Comparison of ENCODE assay signal across 12 cellular contexts in the genomic region with DNA sequence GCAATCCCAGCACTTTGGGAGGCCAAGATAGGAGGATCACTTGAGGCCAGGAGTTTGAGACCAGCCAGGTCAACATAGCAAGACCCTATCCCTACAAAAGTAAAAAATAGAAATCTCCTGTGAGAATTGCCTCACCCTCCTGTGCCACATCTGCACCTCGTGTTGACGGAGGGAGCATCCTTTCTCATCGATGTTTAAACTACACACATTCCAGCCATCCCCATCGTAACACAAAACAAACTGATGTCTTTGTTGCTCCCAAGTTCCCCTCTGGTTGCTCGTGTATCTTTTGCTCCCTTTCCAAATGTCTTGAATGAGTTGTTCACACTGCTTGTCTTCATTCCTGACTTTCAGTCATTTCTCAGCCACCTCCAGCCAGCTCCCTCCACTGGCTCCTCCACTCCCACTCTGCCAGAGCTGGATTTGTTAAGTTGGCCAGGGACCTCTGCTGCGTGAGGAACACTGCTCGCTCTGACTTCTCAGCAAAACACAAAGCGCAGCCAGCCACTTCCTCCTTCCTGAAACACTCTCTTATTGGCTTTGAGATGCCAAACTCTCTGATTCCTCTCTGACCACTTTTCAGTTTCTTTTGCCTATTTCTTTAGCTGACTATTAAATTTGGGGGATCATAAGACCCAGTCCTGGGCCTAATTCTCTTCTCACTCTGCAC. TPM values are rescaled to one million over a fixed set of nuclear protein-coding genes. Genes with fewer than 3 reads are reported as not detected.
DNase-seq lines count a peak whose midpoint lies in the region; ATAC-seq and TF ChIP-seq lines count a peak whose summit lies in the region.
"Had no signal": no experiment of that assay in that cellular context is flagged by ENCODE, and none has a peak within 500 bp of the region (broad histone marks: within the 10 kb centered on the region; RNA-seq: fewer than 3 reads in every experiment).

No MANE protein-coding gene starts in this region.

- H3K4me1 Mint-ChIP-seq in stimulated activated naive CD8-positive, alpha-beta T cell treated with anti-CD3 and anti-CD28 coated beads, Interleukin-15, amount 100 ng/mL, for 72 hours, result peaks cover 22% of the 10 kb centered on the region
- peaks cover 8% of the 10 kb centered on the region for H3K4me1 Mint-ChIP-seq in activated T-helper 17 cell treated with anti-CD3 and anti-CD28 coated beads, Interleukin-2, amount 50 U/mL, for 72 hours

- H3K4me3 ChIP-seq in aorta (ENCODE audit: low read length in 2 of 2) (no peak overlapping the region), sigmoid colon (no peak overlapping the region)
- H3K4me3 ChIP-seq: mucosa of descending colon had no signal

- H3K27me3 ChIP-seq in aorta (ENCODE audit: control insufficient read depth in 1 of 2, insufficient read depth in 2 of 2, low read length in 1 of 2) (no peaks in the 10 kb centered on the region), sigmoid colon (no peaks in the 10 kb centered on the region)

- 14 to 35% methylated on average over 8 of the region's 8 CpGs for WGBS in aorta, 2 donors
- WGBS in sigmoid colon, 2 donors, result 57 to 84% methylated on average over 8 of the region's 8 CpGs

- H3K27ac Mint-ChIP-seq in stimulated activated naive CD8-positive, alpha-beta T cell treated with anti-CD3 and anti-CD28 coated beads, Interleukin-15, amount 100 ng/mL, for 72 hours, result peak overlapping the region; percentile 56 to 77
- peak overlapping the region; percentile 0 for H3K27ac Mint-ChIP-seq in activated T-helper 17 cell treated with anti-CD3 and anti-CD28 coated beads, Interleukin-2, amount 50 U/mL, for 72 hours

- no peak for TF ChIP-seq CTCF in sigmoid colon (IDR thresholded peaks at IDR 0.05)

- intact Hi-C loops in aorta (cut with DNase I), result loop anchor here in 1 of 2 donors (5.0 kb wide), 1 partner anchor 53 kb away; the partner anchor contains the start of gene ATP13A3
- intact Hi-C loops in sigmoid colon (cut with DNase I), result no loop called here

- H3K27ac ChIP-seq in aorta (ENCODE audit: low read depth in 1 of 2, low read length in 2 of 2) (peak overlapping the region; percentile 71 to 82), sigmoid colon (no peak overlapping the region)

- H3K9me3 Mint-ChIP-seq in stimulated activated naive CD8-positive, alpha-beta T cell treated with anti-CD3 and anti-CD28 coated beads, Interleukin-15, amount 100 ng/mL, for 72 hours, result peaks cover 0 to 1% of the 10 kb centered on the region in 2 donors
- no peaks in the 10 kb centered on the region for H3K9me3 Mint-ChIP-seq in activated T-helper 17 cell treated with anti-CD3 and anti-CD28 coated beads, Interleukin-2, amount 50 U/mL, for 72 hours

- no peaks in the 10 kb centered on the region for H3K27me3 Mint-ChIP-seq in stimulated activated naive CD8-positive, alpha-beta T cell treated with anti-CD3 and anti-CD28 coated beads, Interleukin-15, amount 100 ng/mL, for 72 hours
- no peaks in the 10 kb centered on the region for H3K27me3 Mint-ChIP-seq in activated T-helper 17 cell treated with anti-CD3 and anti-CD28 coated beads, Interleukin-2, amount 50 U/mL, for 72 hours
- H3K27me3 Mint-ChIP-seq: brain had no signal

- no peak for TF ChIP-seq EP300 in sigmoid colon (IDR thresholded peaks at IDR 0.05)

- no peaks in the 10 kb centered on the region for H3K36me3 Mint-ChIP-seq in activated T-helper 17 cell treated with anti-CD3 and anti-CD28 coated beads, Interleukin-2, amount 50 U/mL, for 72 hours (ENCODE audit: low read depth)
- H3K36me3 Mint-ChIP-seq: brain had no signal

- no peak overlapping the region for H3K4me3 Mint-ChIP-seq in stimulated activated naive CD8-positive, alpha-beta T cell treated with anti-CD3 and anti-CD28 coated beads, Interleukin-15, amount 100 ng/mL, for 72 hours
- H3K4me3 Mint-ChIP-seq in activated T-helper 17 cell treated with anti-CD3 and anti-CD28 coated beads, Interleukin-2, amount 50 U/mL, for 72 hours, result no peak overlapping the region
- H3K4me3 Mint-ChIP-seq: brain had no signal

- H3K9me3 ChIP-seq in aorta (ENCODE audit: control insufficient read depth, low read length) (no peaks in the 10 kb centered on the region), sigmoid colon (no peaks in the 10 kb centered on the region)
- H3K9me3 ChIP-seq: mucosa of descending colon had no signal

- no peaks in the 10 kb centered on the region for H3K36me3 ChIP-seq in aorta (ENCODE audit: control insufficient read depth in 1 of 2, insufficient read depth in 2 of 2, low read length in 1 of 2)
- no peaks in the 10 kb centered on the region for H3K36me3 ChIP-seq in sigmoid colon

- no peak for DNase-seq in stimulated activated naive CD8-positive, alpha-beta T cell treated with anti-CD3 and anti-CD28 coated beads, Interleukin-15, amount 100 ng/mL, for 72 hours
- no peak for DNase-seq in stimulated activated naive CD8-positive, alpha-beta T cell treated with anti-CD3 and anti-CD28 coated beads, Interleukin-15, Interleukin-2, amounts not matched to agents 100 U/mL and 50 U/mL, for 24 hours
- DNase-seq in lung microvascular endothelial cell (ENCODE audit: low read depth in 2 of 2) (peak; percentile 11 to 19), aorta (peak; percentile 76 to 85), SK-N-DZ (ENCODE audit: low spot score) (no peak), sigmoid colon (no peak)
- DNase-seq: activated CD4-positive, alpha-beta T cell treated with anti-CD3 and anti-CD28 coated beads for 48 hours; MM.1S had no signal

- no peak for TF ChIP-seq POLR2A in sigmoid colon (IDR thresholded peaks at IDR 0.05)

- H3K4me1 ChIP-seq in aorta (ENCODE audit: control insufficient read depth in 1 of 2, insufficient read depth in 2 of 2, low read length in 2 of 2), result peaks cover 0 to 3% of the 10 kb centered on the region in 2 donors
- peaks cover 0 to 14% (median 11%) of the 10 kb centered on the region in 4 donors for H3K4me1 ChIP-seq in sigmoid colon

- no peak for ATAC-seq in stimulated activated naive CD8-positive, alpha-beta T cell treated with anti-CD3 and anti-CD28 coated beads, Interleukin-15, amount 100 ng/mL, for 72 hours
- ATAC-seq in stimulated activated naive CD8-positive, alpha-beta T cell treated with anti-CD3 and anti-CD28 coated beads, Interleukin-15, Interleukin-2, amounts not matched to agents 100 U/mL and 50 U/mL, for 24 hours, result no peak
- ATAC-seq in activated T-helper 17 cell treated with anti-CD3 and anti-CD28 coated beads, Interleukin-2, amount 50 U/mL, for 72 hours (replicated peaks), result no peak
- ATAC-seq in aorta (ENCODE audit: low FRiP score) (peak; percentile 71), HG02678 (IDR thresholded peaks at IDR 0.05; ENCODE audit: unreplicated experiment) (no peak)
- ATAC-seq: mucosa of descending colon had no signal

RNA-seq across cellular contexts. Expression of gene ATP13A3, which starts 53.6 kb away (rescaled TPM):
- 100 to 1,000 TPM; 121 to 126 TPM for total RNA-seq in activated T-helper 17 cell treated with anti-CD3 and anti-CD28 coated beads, Interleukin-2, amount 50 U/mL, for 72 hours
- 71.7 and 121 TPM in 2 replicates for total RNA-seq in lung microvascular endothelial cell
- 100 to 1,000 TPM; 127 to 189 TPM for total RNA-seq in aorta
- 10 to 100 TPM; 14.1 to 38.7 TPM for polyA plus RNA-seq in aorta
- 76.4 and 79.1 TPM in 2 replicates for polyA plus RNA-seq in SK-N-DZ (2014; cell fraction: cytosol; rRNA removed)
- 74.9 and 78.1 TPM in 2 replicates for polyA plus RNA-seq in SK-N-DZ (2014; cell fraction: nucleus; rRNA removed)
- total RNA-seq in sigmoid colon, result 10 to 100 TPM; 50.4 to 82.7 (median 68.2) TPM
- polyA plus RNA-seq in sigmoid colon, result 10 to 100 TPM; 10.9 to 20.6 (median 12.0) TPM

Comparison
In these comparisons a context has a peak if more than half of its experiments do, and no peak if none do; other contexts are left out.
1. DNase-seq: peak in lung microvascular endothelial cell (2 of 2) and aorta (2 of 2); none in stimulated activated naive CD8-positive, alpha-beta T cell treated with anti-CD3 and anti-CD28 coated beads, Interleukin-15, amount 100 ng/mL, for 72 hours (0 of 2), stimulated activated naive CD8-positive, alpha-beta T cell treated with anti-CD3 and anti-CD28 coated beads, Interleukin-15, Interleukin-2, amounts not matched to agents 100 U/mL and 50 U/mL, for 24 hours (single experiment), SK-N-DZ (single experiment) and sigmoid colon (single experiment).
2. H3K27ac ChIP-seq: peak in aorta (2 of 2); none in sigmoid colon (0 of 4).